Comparison of ENCODE assay signal across 1 cellular context in the genomic region with DNA sequence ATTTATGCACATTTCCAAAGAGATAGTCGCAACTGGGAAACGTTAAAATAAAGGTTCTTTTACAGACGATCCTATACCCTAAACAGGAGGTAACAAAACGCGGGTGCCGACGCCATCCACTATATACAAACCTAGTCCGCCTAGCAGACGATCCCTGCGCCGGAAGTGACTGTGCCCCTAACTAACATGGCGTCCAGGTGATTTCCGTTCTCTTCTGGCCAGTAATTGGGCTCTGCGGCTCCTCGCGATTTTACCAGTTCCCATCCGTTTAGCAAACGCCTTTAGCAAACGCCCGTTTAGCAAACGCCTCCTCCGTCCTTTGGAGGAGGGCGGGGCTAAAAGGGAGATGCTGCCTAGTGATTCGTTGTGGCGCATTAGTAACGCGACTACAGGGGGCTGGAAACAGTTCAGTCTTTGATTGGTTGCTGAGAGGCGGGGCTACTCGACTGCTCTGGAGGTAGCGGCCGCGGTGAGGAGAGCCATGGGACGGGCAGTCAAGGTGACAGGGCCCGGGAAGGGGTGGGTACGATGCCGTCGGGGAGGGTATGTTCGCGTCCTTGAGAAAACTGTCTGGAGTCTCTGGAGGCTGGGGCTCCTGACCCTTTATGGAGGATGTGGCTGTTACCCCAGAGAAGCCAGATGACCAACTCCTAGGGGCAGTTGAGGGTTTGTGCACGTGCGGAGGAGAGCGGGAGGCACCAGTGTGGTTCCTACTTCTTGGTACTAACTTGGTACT.
TF ChIP-seq lines count a peak whose summit lies in the region.

Gene LYRM7, plus strand, starts transcription at position 405 of the 736 bp plus-strand sequence. Its CDS starts 77 bp downstream, at position 482.

TF ChIP-seq in K562, 482 proteins besides CTCF, POLR2A, EP300 and RAD21 (continued from another document and continues in another):
- peak; percentile 58 for TF ChIP-seq MGA (IDR thresholded peaks at IDR 0.05)
- peak; percentile 59; the same call in 1 of the 2 replicates for TF ChIP-seq ZNF395 (CRISPR knock-in tag; IDR thresholded peaks at IDR 0.05)
- peak; percentile 86 for TF ChIP-seq TFAP4 (CRISPR knock-in tag; IDR thresholded peaks at IDR 0.05; ENCODE audit: borderline replicate concordance)
- TF ChIP-seq, protein P1, sequence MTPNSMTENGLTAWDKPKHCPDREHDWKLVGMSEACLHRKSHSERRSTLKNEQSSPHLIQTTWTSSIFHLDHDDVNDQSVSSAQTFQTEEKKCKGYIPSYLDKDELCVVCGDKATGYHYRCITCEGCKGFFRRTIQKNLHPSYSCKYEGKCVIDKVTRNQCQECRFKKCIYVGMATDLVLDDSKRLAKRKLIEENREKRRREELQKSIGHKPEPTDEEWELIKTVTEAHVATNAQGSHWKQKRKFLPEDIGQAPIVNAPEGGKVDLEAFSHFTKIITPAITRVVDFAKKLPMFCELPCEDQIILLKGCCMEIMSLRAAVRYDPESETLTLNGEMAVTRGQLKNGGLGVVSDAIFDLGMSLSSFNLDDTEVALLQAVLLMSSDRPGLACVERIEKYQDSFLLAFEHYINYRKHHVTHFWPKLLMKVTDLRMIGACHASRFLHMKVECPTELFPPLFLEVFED (CRISPR knock-in tag; conservative IDR thresholded peaks at IDR 0.05): no peak
- no peak for TF ChIP-seq GTF2E2 (tag; IDR thresholded peaks at IDR 0.05)
- no peak for TF ChIP-seq MCM2 (IDR thresholded peaks at IDR 0.05; ENCODE audit: low read depth)
- TF ChIP-seq HIVEP1 (CRISPR knock-in tag; IDR thresholded peaks at IDR 0.05): no peak
- TF ChIP-seq SAFB (IDR thresholded peaks at IDR 0.05; ENCODE audit: borderline replicate concordance, low read depth, low read length): no peak
- TF ChIP-seq ZNF589 (CRISPR knock-in tag; IDR thresholded peaks at IDR 0.05; ENCODE audit: low read depth): 0 out of 2 replicates have a peak, but pooled peaks have one; percentile 29
- TF ChIP-seq, protein P2, sequence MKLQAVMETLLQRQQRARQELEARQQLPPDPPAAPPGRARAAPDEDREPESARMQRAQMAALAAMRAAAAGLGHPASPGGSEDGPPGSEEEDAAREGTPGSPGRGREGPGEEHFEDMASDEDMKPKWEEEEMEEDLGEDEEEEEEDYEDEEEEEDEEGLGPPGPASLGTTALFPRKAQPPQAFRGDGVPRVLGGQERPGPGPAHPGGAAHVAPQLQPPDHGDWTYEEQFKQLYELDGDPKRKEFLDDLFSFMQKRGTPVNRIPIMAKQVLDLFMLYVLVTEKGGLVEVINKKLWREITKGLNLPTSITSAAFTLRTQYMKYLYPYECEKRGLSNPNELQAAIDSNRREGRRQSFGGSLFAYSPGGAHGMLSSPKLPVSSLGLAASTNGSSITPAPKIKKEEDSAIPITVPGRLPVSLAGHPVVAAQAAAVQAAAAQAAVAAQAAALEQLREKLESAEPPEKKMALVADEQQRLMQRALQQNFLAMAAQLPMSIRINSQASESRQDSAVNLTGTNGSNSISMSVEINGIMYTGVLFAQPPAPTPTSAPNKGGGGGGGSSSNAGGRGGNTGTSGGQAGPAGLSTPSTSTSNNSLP (IDR thresholded peaks at IDR 0.05; ENCODE audit: borderline replicate concordance, low read depth, low read length): peak; percentile 52; the same call in 1 of the 2 replicates
- TF ChIP-seq POLR2AphosphoS2 (IDR thresholded peaks at IDR 0.05; ENCODE audit: low read length): peak; percentile 64; the same call in 1 of the 2 replicates
- no peak for TF ChIP-seq TRIM25 (IDR thresholded peaks at IDR 0.05; ENCODE audit: borderline replicate concordance)
- peak; percentile 66 for TF ChIP-seq NR2C1 (IDR thresholded peaks at IDR 0.05)
- TF ChIP-seq NR2C1 (tag; IDR thresholded peaks at IDR 0.05): peak; percentile 43
- TF ChIP-seq RBFOX2 (IDR thresholded peaks at IDR 0.05; ENCODE audit: low read depth, low read length): peak; percentile 81
- TF ChIP-seq SOX6 (IDR thresholded peaks at IDR 0.05): no peak
- TF ChIP-seq LEF1 (IDR thresholded peaks at IDR 0.05): peak; percentile 70
- peak in 1 of 2 experiments; percentile 61; a peak in 1 of 4 replicates for TF ChIP-seq TBL1XR1 (IDR thresholded peaks at IDR 0.05; ENCODE audit: low read length in 2 of 2)
- peak; percentile 44 to 76; a peak in 2 of 4 replicates for TF ChIP-seq FOXK2 (conservative IDR thresholded peaks at IDR 0.05 in 1 of 2, IDR thresholded peaks at IDR 0.05 in 1 of 2; ENCODE audit: low read depth in 2 of 2)
- TF ChIP-seq SPI1 (IDR thresholded peaks at IDR 0.05; ENCODE audit: borderline replicate concordance, low read depth, low read length): 0 out of 2 replicates have a peak, but pooled peaks have one; percentile 17
- no peak for TF ChIP-seq NFATC3 (IDR thresholded peaks at IDR 0.05)
- no peak for TF ChIP-seq TAF9B (IDR thresholded peaks at IDR 0.05; ENCODE audit: partially characterized antibody)
- TF ChIP-seq, protein P3, sequence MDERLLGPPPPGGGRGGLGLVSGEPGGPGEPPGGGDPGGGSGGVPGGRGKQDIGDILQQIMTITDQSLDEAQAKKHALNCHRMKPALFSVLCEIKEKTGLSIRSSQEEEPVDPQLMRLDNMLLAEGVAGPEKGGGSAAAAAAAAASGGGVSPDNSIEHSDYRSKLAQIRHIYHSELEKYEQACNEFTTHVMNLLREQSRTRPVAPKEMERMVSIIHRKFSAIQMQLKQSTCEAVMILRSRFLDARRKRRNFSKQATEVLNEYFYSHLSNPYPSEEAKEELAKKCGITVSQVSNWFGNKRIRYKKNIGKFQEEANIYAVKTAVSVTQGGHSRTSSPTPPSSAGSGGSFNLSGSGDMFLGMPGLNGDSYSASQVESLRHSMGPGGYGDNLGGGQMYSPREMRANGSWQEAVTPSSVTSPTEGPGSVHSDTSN (CRISPR knock-in tag; IDR thresholded peaks at IDR 0.05; ENCODE audit: low read depth): no peak
- TF ChIP-seq, protein P3 (tag; conservative IDR thresholded peaks at IDR 0.05; ENCODE audit: low read depth): 0 out of 2 replicates have a peak, but pooled peaks have one; percentile 6
- no peak for TF ChIP-seq CBFA2T3 (IDR thresholded peaks at IDR 0.05)
- peak; percentile 65 for TF ChIP-seq RFX1 (IDR thresholded peaks at IDR 0.05)
- no peak for TF ChIP-seq ERF (CRISPR knock-in tag; IDR thresholded peaks at IDR 0.05)
- peak; percentile 43; the same call in 1 of the 2 replicates for TF ChIP-seq USF1 (CRISPR knock-in tag; IDR thresholded peaks at IDR 0.05)
